11 cellular contexts compared by ENCODE assay signal in the genomic region with DNA sequence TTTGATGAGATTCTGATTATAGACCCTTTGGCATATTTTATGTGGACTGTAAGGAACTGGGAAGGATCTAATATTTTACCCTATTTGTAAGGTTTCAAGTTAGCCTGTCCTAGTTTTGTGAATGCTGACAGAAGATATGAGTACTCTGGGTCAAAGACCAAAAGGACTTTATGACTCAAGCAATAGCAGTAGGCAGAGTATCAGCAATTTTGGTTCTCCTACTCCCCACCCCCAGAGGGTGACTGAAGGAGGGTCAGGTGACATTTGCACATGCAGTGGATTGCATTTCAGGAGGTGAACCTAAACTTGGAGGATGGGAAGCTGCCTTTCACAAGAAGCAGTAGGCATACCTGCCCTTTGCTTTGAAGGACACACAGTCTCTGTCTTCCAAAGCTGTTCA.
DNase-seq lines count a peak whose midpoint lies in the region; ATAC-seq and TF ChIP-seq lines count a peak whose summit lies in the region.
"Had no signal": no experiment of that assay in that cellular context is flagged by ENCODE, and none has a peak within 500 bp of the region (broad histone marks: within the 10 kb centered on the region; RNA-seq: fewer than 3 reads in every experiment).

No MANE protein-coding gene starts in this region.

- H3K36me3 Mint-ChIP-seq in natural killer cell treated with Interleukin-12 subunit alpha and Interleukin-12 subunit beta and Interleukin-15 and Interleukin-18, amount 100 ng/mL, for 72 hours = no peaks in the 10 kb centered on the region
- H3K36me3 Mint-ChIP-seq in natural killer cell = no peaks in the 10 kb centered on the region

- no peak overlapping the region for H3K4me3 ChIP-seq in upper lobe of right lung
- H3K4me3 ChIP-seq: GM23248 had no signal

- H3K36me3 ChIP-seq in upper lobe of right lung = no peaks in the 10 kb centered on the region

- no peak overlapping the region for H3K4me3 Mint-ChIP-seq in natural killer cell treated with Interleukin-12 subunit alpha and Interleukin-12 subunit beta and Interleukin-15 and Interleukin-18, amount 100 ng/mL, for 72 hours
- H3K4me3 Mint-ChIP-seq in natural killer cell = no peak overlapping the region

- DNase-seq in natural killer cell treated with Interleukin-12 subunit alpha and Interleukin-12 subunit beta and Interleukin-15 and Interleukin-18, amount 100 ng/mL, for 72 hours (ENCODE audit: low spot score) = no peak
- DNase-seq in natural killer cell (no peak), islet precursor cell (peak; percentile 32), upper lobe of right lung (no peak), midbrain (lab: John Stamatoyannopoulos, UW) (no peak), SIG-M5 (lab: John Stamatoyannopoulos, UW) (no peak), NCI-H82 treated with DMSO at 0.1 percent for 48 hours (lab: John Stamatoyannopoulos, UW; ENCODE audit: unreplicated experiment) (no peak)
- DNase-seq: GM23248, NCI-H345 had no signal

- H3K27ac Mint-ChIP-seq in natural killer cell treated with Interleukin-12 subunit alpha and Interleukin-12 subunit beta and Interleukin-15 and Interleukin-18, amount 100 ng/mL, for 72 hours = peak overlapping the region; percentile 8 to 80
- peak overlapping the region in 1 of 2 donors; percentile 58 for H3K27ac Mint-ChIP-seq in natural killer cell

- H3K9me3 ChIP-seq in upper lobe of right lung = no peaks in the 10 kb centered on the region

- H3K27me3 ChIP-seq in upper lobe of right lung = no peaks in the 10 kb centered on the region

- TF ChIP-seq CTCF in natural killer cell (IDR thresholded peaks at IDR 0.05) (no peak), upper lobe of right lung (IDR thresholded peaks at IDR 0.05) (no peak)

- no peaks in the 10 kb centered on the region for H3K9me3 Mint-ChIP-seq in natural killer cell treated with Interleukin-12 subunit alpha and Interleukin-12 subunit beta and Interleukin-15 and Interleukin-18, amount 100 ng/mL, for 72 hours
- no peaks in the 10 kb centered on the region for H3K9me3 Mint-ChIP-seq in natural killer cell

- H3K27me3 Mint-ChIP-seq in natural killer cell treated with Interleukin-12 subunit alpha and Interleukin-12 subunit beta and Interleukin-15 and Interleukin-18, amount 100 ng/mL, for 72 hours = no peaks in the 10 kb centered on the region
- H3K27me3 Mint-ChIP-seq in natural killer cell (ENCODE audit: low read depth in 2 of 2) = no peaks in the 10 kb centered on the region

- peaks cover 33 to 53% of the 10 kb centered on the region in 2 donors for H3K4me1 Mint-ChIP-seq in natural killer cell treated with Interleukin-12 subunit alpha and Interleukin-12 subunit beta and Interleukin-15 and Interleukin-18, amount 100 ng/mL, for 72 hours (ENCODE audit: low read depth in 2 of 2)
- H3K4me1 Mint-ChIP-seq in natural killer cell = peaks cover 6 to 15% of the 10 kb centered on the region in 2 donors

- no peak for ATAC-seq in natural killer cell treated with Interleukin-12 subunit alpha and Interleukin-12 subunit beta and Interleukin-15 and Interleukin-18, amount 100 ng/mL, for 72 hours
- ATAC-seq in natural killer cell (no peak), HG03354 (IDR thresholded peaks at IDR 0.05; ENCODE audit: poor library complexity, severe bottlenecking, unreplicated experiment) (peak; percentile 26), upper lobe of right lung (peak; percentile 77)
- ATAC-seq: sciatic nerve had no signal

- H3K27ac ChIP-seq in upper lobe of right lung = no peak overlapping the region
- H3K27ac ChIP-seq: GM23248 had no signal

- intact Hi-C loops in natural killer cell (cut with micrococcal nuclease) (no loop called here), upper lobe of right lung (cut with DNase I) (no loop called here)

- peaks cover 4% of the 10 kb centered on the region for H3K4me1 ChIP-seq in upper lobe of right lung

Comparison
In these comparisons a context has a peak if more than half of its experiments do, and no peak if none do; other contexts are left out.
1. ATAC-seq: peak in HG03354 (single experiment) and upper lobe of right lung (single experiment); none in natural killer cell treated with Interleukin-12 subunit alpha and Interleukin-12 subunit beta and Interleukin-15 and Interleukin-18, amount 100 ng/mL, for 72 hours (0 of 2) and natural killer cell (0 of 3).